Comparison of ENCODE assay signal across 9 cellular contexts in genomic region chr6:39725632-39725997, GRCh38. TPM values are rescaled to one million over a fixed set of nuclear protein-coding genes. Genes with fewer than 3 reads are reported as not detected.
A peak's percentile ranks its signal among the peaks of the same experiment; 100 is the strongest.
DNase-seq lines count a peak whose midpoint lies in the region; ATAC-seq, FAIRE-seq and TF ChIP-seq lines count a peak whose summit lies in the region.
"Had no signal": no experiment of that assay in that cellular context is flagged by ENCODE, and none has a peak within 500 bp of the region (broad histone marks: within the 10 kb centered on the region; RNA-seq: fewer than 3 reads in every experiment).

No MANE protein-coding gene starts in this region.

- BruUV-seq in K562 (replicated peaks; lab: Mats Ljungman, UMichigan) = no TSS peak

- WGBS in K562 (ENCODE audit: insufficient coverage, low coverage, missing lambda C conversion rate) = 47% methylated on average over 12 of the region's 14 CpGs
- 69 to 75% methylated on average over 14 of the region's 14 CpGs for WGBS in mesodermal cell (ENCODE audit: insufficient coverage in 2 of 2), 2 experiments
- 74% methylated on average over 14 of the region's 14 CpGs for WGBS in thymus

- H3K9me3 Mint-ChIP-seq in activated T-cell treated with anti-CD3 and anti-CD28 coated beads, Interleukin-2, amount 50 U/mL, for 24 hours = no peaks in the 10 kb centered on the region

- FAIRE-seq in K562 (lab: Jason Lieb, UNC) (no peak), urothelium cell line (lab: Jason Lieb, UNC) (no peak), GM12891 (lab: Jason Lieb, UNC) (no peak)

- no peaks in the 10 kb centered on the region for H4K20me1 ChIP-seq in K562 (replicated peaks; ENCODE audit: control insufficient read depth, insufficient read depth, low read length)

- H3K9me3 ChIP-seq in K562 (replicated peaks; ENCODE audit: control insufficient read depth, insufficient read depth, low read depth, low read length) (no peaks in the 10 kb centered on the region), mesodermal cell (ENCODE audit: control insufficient read depth, low read length) (no peaks in the 10 kb centered on the region), thymus (ENCODE audit: control insufficient read depth) (no peaks in the 10 kb centered on the region)

- no peaks in the 10 kb centered on the region for H3K79me2 ChIP-seq in K562 (ENCODE audit: control insufficient read depth, insufficient read depth, low read length)

- CTCF ChIA-PET in K562 (lab: Yijun Ruan, JAX; ENCODE audit: low intra/inter-chr PET ratio) = no interaction called here

- peak overlapping the region; percentile 88 for H2AFZ ChIP-seq in K562 (ENCODE audit: low read depth, low read length)

- H3K4me3 ChIP-seq in K562 (0 out of 2 replicates have a peak overlapping the region, but pooled peaks have one; percentile 34), mesodermal cell (ENCODE audit: extremely low read depth, insufficient read depth, low read length, poor library complexity, severe bottlenecking) (peak overlapping the region; percentile 64), thymus (ENCODE audit: low read length) (peak overlapping the region; percentile 64)

- 0 out of 4 replicates have a peak overlapping the region, but pooled peaks of 1 of the 2 experiments have one; percentile 24 for H3K9ac ChIP-seq in K562 (ENCODE audit: insufficient read depth in 1 of 2, low read depth in 2 of 2, low read length in 2 of 2)

- no peak for DNase-seq in activated T-cell treated with anti-CD3 and anti-CD28 coated beads, Interleukin-2, amount 50 U/mL, for 24 hours
- DNase-seq in activated T-cell treated with anti-CD3 and anti-CD28 coated beads, Interleukin-2, amount 50 U/mL, for 48 hours = no peak
- no peak for DNase-seq in K562 (ENCODE audit: extremely low read depth in 1 of 4, low spot score in 3 of 4)
- DNase-seq in SW 1271 (lab: John Stamatoyannopoulos, UW) = no peak
- DNase-seq in urothelium cell line (ENCODE audit: low spot score) = no peak
- DNase-seq in GM12891 (ENCODE audit: insufficient read length, low spot score) = no peak
- DNase-seq: Kasumi-1 had no signal

- no peak; the same call in 2 of the 3 replicates for ATAC-seq in K562

- H3K27me3 Mint-ChIP-seq in activated T-cell treated with anti-CD3 and anti-CD28 coated beads, Interleukin-2, amount 50 U/mL, for 24 hours = peaks cover 20% of the 10 kb centered on the region

- H3K9me1 ChIP-seq in K562 (ENCODE audit: control insufficient read depth, insufficient read depth, low read length) = no peaks in the 10 kb centered on the region

- peaks cover 0 to 12% of the 10 kb centered on the region in 2 experiments; a peak in 2 of 5 replicates for H3K4me1 ChIP-seq in K562 (replicated peaks in 1 of 2; ENCODE audit: control insufficient read depth in 2 of 2, insufficient read depth in 2 of 2, low read length in 2 of 2)
- no peaks in the 10 kb centered on the region for H3K4me1 ChIP-seq in mesodermal cell (ENCODE audit: control insufficient read depth, insufficient read depth, low read length, poor library complexity, severe bottlenecking)
- H3K4me1 ChIP-seq in thymus (ENCODE audit: control insufficient read depth, insufficient read depth, low read length) = no peaks in the 10 kb centered on the region

- H3K27ac ChIP-seq in K562 (ENCODE audit: extremely low read depth, low read depth, low read length) (no peak overlapping the region), mesodermal cell (ENCODE audit: low read depth, low read length, severe bottlenecking) (no peak overlapping the region), thymus (ENCODE audit: low read depth) (no peak overlapping the region)

- H3K27me3 ChIP-seq in K562 (ENCODE audit: control insufficient read depth in 2 of 2, insufficient read depth in 2 of 2, low read length in 2 of 2) (no peaks in the 10 kb centered on the region), thymus (ENCODE audit: control insufficient read depth, insufficient read depth) (no peaks in the 10 kb centered on the region)

- H3K36me3 Mint-ChIP-seq in activated T-cell treated with anti-CD3 and anti-CD28 coated beads, Interleukin-2, amount 50 U/mL, for 24 hours (ENCODE audit: low read depth) = peaks cover 2% of the 10 kb centered on the region

- TF ChIP-seq CTCF in K562 (IDR thresholded peaks at IDR 0.05 in 2 of 3, conservative IDR thresholded peaks at IDR 0.05 in 1 of 3; ENCODE audit: insufficient read depth in 2 of 3, low read depth in 1 of 3, low read length in 3 of 3) = no peak

- POLR2A ChIA-PET in K562 (lab: Yijun Ruan, JAX) = interaction anchor here (0.7 kb wide), 1 partner anchor 396 kb away, joined by 3 read pairs; no protein-coding TSS in a partner anchor

- in situ Hi-C loops in K562 (cut with MboI) = no loop called here

- no peak for TF ChIP-seq EP300 in K562 (IDR thresholded peaks at IDR 0.05; ENCODE audit: low read length)

- intact Hi-C loops in K562 (cut with micrococcal nuclease) = no loop called here

- no peak for TF ChIP-seq RAD21 in K562 (CRISPR knock-in tag; conservative IDR thresholded peaks at IDR 0.05 in 1 of 2, IDR thresholded peaks at IDR 0.05 in 1 of 2)

- peak overlapping the region; percentile 88 for H3K4me3 Mint-ChIP-seq in activated T-cell treated with anti-CD3 and anti-CD28 coated beads, Interleukin-2, amount 50 U/mL, for 24 hours

- TF ChIP-seq POLR2A in K562 (conservative IDR thresholded peaks at IDR 0.05) = no peak
- no peak for TF ChIP-seq POLR2A in GM12891 (IDR thresholded peaks at IDR 0.05; ENCODE audit: low read depth, low read length)

- H3K27ac Mint-ChIP-seq in activated T-cell treated with anti-CD3 and anti-CD28 coated beads, Interleukin-2, amount 50 U/mL, for 24 hours = no peak overlapping the region

- no peaks in the 10 kb centered on the region for H3K36me3 ChIP-seq in K562 (ENCODE audit: control insufficient read depth, insufficient read depth, low read length)
- H3K36me3 ChIP-seq in mesodermal cell (ENCODE audit: control insufficient read depth, insufficient read depth, low read length) = no peaks in the 10 kb centered on the region
- H3K36me3 ChIP-seq in thymus (ENCODE audit: control insufficient read depth, insufficient read depth) = no peaks in the 10 kb centered on the region

- peak overlapping the region; percentile 67 for H3K4me2 ChIP-seq in K562 (ENCODE audit: insufficient read depth, low read length)

- peaks cover 9% of the 10 kb centered on the region for H3K4me1 Mint-ChIP-seq in activated T-cell treated with anti-CD3 and anti-CD28 coated beads, Interleukin-2, amount 50 U/mL, for 24 hours (ENCODE audit: low read depth)

TF ChIP-seq in K562, 482 proteins besides CTCF, POLR2A, EP300 and RAD21 (continues in another document):
- TF ChIP-seq MAZ (CRISPR knock-in tag; conservative IDR thresholded peaks at IDR 0.05 in 1 of 2, IDR thresholded peaks at IDR 0.05 in 1 of 2) = 0 out of 4 replicates have a peak, but pooled peaks of 1 of the 2 experiments have one; percentile 13
- TF ChIP-seq DACH1 (IDR thresholded peaks at IDR 0.05; ENCODE audit: partially characterized antibody) = no peak
- TF ChIP-seq ZNF75A (CRISPR knock-in tag; IDR thresholded peaks at IDR 0.05) = no peak

TF ChIP-seq in GM12891, 5 proteins besides CTCF, POLR2A, EP300 and RAD21:
- TF ChIP-seq TAF1 (IDR thresholded peaks at IDR 0.05; ENCODE audit: low read depth, low read length) = no peak
- no peak for TF ChIP-seq SPI1 (IDR thresholded peaks at IDR 0.05; ENCODE audit: low read depth, low read length)
- no peak for TF ChIP-seq POU2F2 (IDR thresholded peaks at IDR 0.05; ENCODE audit: low read depth, low read length)
- TF ChIP-seq POLR2AphosphoS5 (IDR thresholded peaks at IDR 0.05; ENCODE audit: low read depth, low read length) = no peak
- no peak for TF ChIP-seq PAX5 (IDR thresholded peaks at IDR 0.05; ENCODE audit: insufficient read depth, low read length, severe bottlenecking)

RNA-seq across cellular contexts. Expression of gene KIF6, which starts 0.4 kb away (rescaled TPM):
- not detected in 2 replicates for total RNA-seq in K562 (2011; cell fraction: chromatin; rRNA removed; ENCODE audit: low replicate concordance)
- total RNA-seq in K562 (2011; cell fraction: nucleolus; rRNA removed) = not detected in 2 replicates
- total RNA-seq in K562 (2011; cell fraction: nucleoplasm; rRNA removed) = not detected in 2 replicates
- total RNA-seq in K562 (2014; rRNA removed) = not detected in 2 replicates
- total RNA-seq in K562 (2014; rRNA removed; fragmentation: Illumina TruSeq; extraction: Trizol) = not detected in 2 replicates
- not detected in 2 replicates for total RNA-seq in K562 (2015; rRNA removed; fragmentation: Illumina TruSeq; extraction: Trizol)
- total RNA-seq in K562 (2021) = not detected in 2 replicates
- polyA plus RNA-seq in K562 (2011; rRNA removed) = not detected in 2 replicates
- 0.04 TPM in 1 of 2 replicates, not detected in the other for polyA plus RNA-seq in K562 (2011; cell fraction: cytosol; rRNA removed)
- polyA plus RNA-seq in K562 (2011; cell fraction: nucleus; rRNA removed) = not detected in 2 replicates
- not detected in 2 replicates for polyA plus RNA-seq in K562 (2012)
- not detected in 2 replicates for polyA plus RNA-seq in K562 (2014; fragmentation: Illumina TruSeq; extraction: Trizol)
- polyA plus RNA-seq in K562 (2014; fragmentation: Nextera tagmentation; extraction: Ambion mirVana) = not detected
- polyA plus RNA-seq in K562 (2014; rRNA removed) = not detected in 2 replicates
- not detected in 2 replicates for polyA minus RNA-seq in K562 (2011; rRNA and poly(A)+ RNA removed)
- polyA minus RNA-seq in K562 (2011; cell fraction: cytosol; rRNA and poly(A)+ RNA removed) = not detected in 2 replicates
- polyA minus RNA-seq in K562 (2011; cell fraction: nucleus; rRNA and poly(A)+ RNA removed) = not detected in 2 replicates
- 0.81 TPM for polyA plus RNA-seq in mesodermal cell (2013, experiment 1 of 2)
- 1.0 TPM for polyA plus RNA-seq in mesodermal cell (2013, experiment 2 of 2)
- 0.37 TPM for polyA plus RNA-seq in thymus
- 0.13 TPM for polyA plus RNA-seq in GM12891 (2012; ENCODE audit: low read depth, missing spikeins)
